ENCODE assay signal across 8 cellular contexts in genomic region chr19:39341720-39342604, GRCh38. TPM values are rescaled to one million over a fixed set of nuclear protein-coding genes. Genes with fewer than 3 reads are reported as not detected.
DNase-seq lines count a peak whose midpoint lies in the region; ATAC-seq, FAIRE-seq and TF ChIP-seq lines count a peak whose summit lies in the region.

Gene SAMD4B, plus strand, starts transcription at chr19:39342421. Its CDS starts 14,473 bp downstream, at chr19:39356894.

- dilution Hi-C loops in keratinocyte (cut with MboI; ENCODE audit: extremely low pct_ligation_motif_present, low sequenced_read_pairs) = no loop called here

- no peaks in the 10 kb centered on the region for H3K27me3 ChIP-seq in keratinocyte (ENCODE audit: control insufficient read depth, extremely low read depth, insufficient read depth, low read length)

- TF ChIP-seq CTCF in keratinocyte (optimal IDR thresholded peaks at IDR 0.05 in 1 of 3, IDR thresholded peaks at IDR 0.05 in 1 of 3, conservative IDR thresholded peaks at IDR 0.05 in 1 of 3; ENCODE audit: extremely low read depth in 1 of 3, insufficient read depth in 2 of 3, low read length in 3 of 3) = peak; percentile 41 to 87 (median 70)

- H3K9me1 ChIP-seq in keratinocyte (ENCODE audit: control insufficient read depth, extremely low read depth, insufficient read depth, low read length) = peaks cover 2% of the 10 kb centered on the region

- no peaks in the 10 kb centered on the region for H3K9me3 ChIP-seq in keratinocyte (ENCODE audit: control insufficient read depth, low read depth, low read length)

- peaks cover 35% of the 10 kb centered on the region for H3K79me2 ChIP-seq in keratinocyte (ENCODE audit: control insufficient read depth, insufficient read depth, low read length)

- peaks cover 0 to 5% of the 10 kb centered on the region in 2 experiments for H3K36me3 ChIP-seq in keratinocyte (ENCODE audit: control insufficient read depth in 2 of 2, extremely low read depth in 1 of 2, insufficient read depth in 2 of 2, low read length in 2 of 2)

- peak within 1 kb of the TSS; percentile 99 for H2AFZ ChIP-seq in keratinocyte (ENCODE audit: control insufficient read depth, low read length)

- H3K4me3 ChIP-seq in keratinocyte (ENCODE audit: control insufficient read depth in 2 of 3, extremely low read depth in 1 of 3, insufficient read depth in 2 of 3, low read depth in 1 of 3, low read length in 3 of 3) = peak within 1 kb of the TSS; percentile 86 to 98 (median 91)

- DNase-seq in AML-193 (lab: John Stamatoyannopoulos, UW) (peak; percentile 98 to 99), NCI-H446 (lab: John Stamatoyannopoulos, UW) (peak; percentile 95 to 99), cerebellar cortex (ENCODE audit: low spot score) (peak; percentile 98), keratinocyte (ENCODE audit: low read depth, low spot score) (peak; percentile 86)
- peak; percentile 98 to 99 for DNase-seq in stimulated activated CD4-positive, alpha-beta T cell treated with anti-CD3 and anti-CD28 coated beads, Interleukin-15, amount 100 ng/mL, for 1 hour (ENCODE audit: low read depth in 1 of 2, low spot score in 1 of 2)

- peak within 1 kb of the TSS; percentile 91 for H3K4me2 ChIP-seq in keratinocyte (ENCODE audit: control insufficient read depth, extremely low read depth, insufficient read depth, low read depth, low read length)

- no peaks in the 10 kb centered on the region for H4K20me1 ChIP-seq in keratinocyte (ENCODE audit: control insufficient read depth, extremely low read depth, insufficient read depth, low read length)

- H3K4me1 ChIP-seq in keratinocyte (ENCODE audit: control insufficient read depth, extremely low read depth, insufficient read depth, low read length) = peaks cover 12% of the 10 kb centered on the region

- peak within 1 kb of the TSS; percentile 80 for H3K27ac ChIP-seq in keratinocyte (ENCODE audit: control insufficient read depth, insufficient read depth, low read length)

- H3K9ac ChIP-seq in keratinocyte (ENCODE audit: control insufficient read depth, extremely low read depth, insufficient read depth, low read length) = peak within 1 kb of the TSS; percentile 88

- FAIRE-seq in keratinocyte (lab: Jason Lieb, UNC) = peak; percentile 67

- peak; percentile 90 for ATAC-seq in GM19035 (IDR thresholded peaks at IDR 0.05; ENCODE audit: unreplicated experiment)
- ATAC-seq in HG03354 (IDR thresholded peaks at IDR 0.05; ENCODE audit: poor library complexity, severe bottlenecking, unreplicated experiment) = peak; percentile 89
- peak; percentile 88 to 90 for ATAC-seq in activated CD4-positive, CD25-positive, alpha-beta regulatory T cell treated with anti-CD3 and anti-CD28 coated beads, Interleukin-2, amount 50 U/mL, for 24 hours

RNA-seq across cellular contexts. Expression of gene SAMD4B, which starts in this region (rescaled TPM):
- polyA plus RNA-seq in keratinocyte = 20.9 to 40.5 TPM (median 28.1 TPM) in 3 replicates
- polyA plus RNA-seq in keratinocyte (2011; ENCODE audit: low read depth) = 25.8 TPM
- polyA plus RNA-seq in keratinocyte (2011; cell fraction: cytosol; rRNA removed) = 35.4 and 54.2 TPM in 2 replicates
- 69.6 and 120 TPM in 2 replicates for polyA plus RNA-seq in keratinocyte (2011; cell fraction: nucleus; rRNA removed)
- polyA plus RNA-seq in keratinocyte (2012; ENCODE audit: low replicate concordance) = 62.8 and 74.0 TPM in 2 replicates
- polyA minus RNA-seq in keratinocyte = 49.3 to 187 TPM (median 51.5 TPM) in 3 replicates
- 55.6 TPM for polyA minus RNA-seq in keratinocyte (2011; cell fraction: cytosol; rRNA and poly(A)+ RNA removed)
- polyA minus RNA-seq in keratinocyte (2011; cell fraction: nucleus; rRNA and poly(A)+ RNA removed) = 33.1 and 41.6 TPM in 2 replicates

Comparison
In these comparisons a context has a peak if more than half of its experiments do, and no peak if none do; other contexts are left out.
1. Peak in every context shown above with its lines: DNase-seq, ATAC-seq, H3K4me3 ChIP-seq and H3K27ac ChIP-seq.